ENCODE assay signal across 11 cellular contexts in genomic region chr6:160972111-160972510, GRCh38. TPM values are rescaled to one million over a fixed set of nuclear protein-coding genes. Genes with fewer than 3 reads are reported as not detected.
A peak's percentile ranks its signal among the peaks of the same experiment; 100 is the strongest.
DNase-seq lines count a peak whose midpoint lies in the region; ATAC-seq and TF ChIP-seq lines count a peak whose summit lies in the region.
"Had no signal": no experiment of that assay in that cellular context is flagged by ENCODE, and none has a peak within 500 bp of the region (broad histone marks: within the 10 kb centered on the region; RNA-seq: fewer than 3 reads in every experiment).

No MANE protein-coding gene starts in this region.

- no peak overlapping the region for H3K4ac ChIP-seq in mesenchymal stem cell (ENCODE audit: low read depth in 1 of 2, low read length in 2 of 2)

- TF ChIP-seq POLR2A in gastrocnemius medialis (IDR thresholded peaks at IDR 0.05) = no peak

- H3K4me3 ChIP-seq in RWPE2 (ENCODE audit: severe bottlenecking) (no peak overlapping the region), mesenchymal stem cell (ENCODE audit: insufficient read depth in 1 of 2, low read depth in 1 of 2, low read length in 2 of 2) (peak overlapping the region in 1 of 2 experiments; percentile 8), gastrocnemius medialis (no peak overlapping the region)

- DNase-seq in RWPE2 (ENCODE audit: low spot score) = no peak
- DNase-seq in mesenchymal stem cell = peak; percentile 75
- no peak for DNase-seq in caudate nucleus (lab: John Stamatoyannopoulos, UW)
- DNase-seq in NCI-H2227 (lab: John Stamatoyannopoulos, UW; ENCODE audit: unreplicated experiment) = no peak
- DNase-seq in stimulated activated CD4-positive, alpha-beta T cell treated with anti-CD3 and anti-CD28 coated beads, Interleukin-2, amount 100 ng/mL, for 24 hours = no peak
- no peak for DNase-seq in gastrocnemius medialis
- DNase-seq: naive B cell; NCI-H1436; stimulated activated naive CD4-positive, alpha-beta T cell treated with Interleukin-2 at 50 U/mL for 16 hours had no signal

- no peak overlapping the region for H2BK5ac ChIP-seq in mesenchymal stem cell (ENCODE audit: low read depth, low read length, poor library complexity, severe bottlenecking)

- H3K36me3 ChIP-seq in RWPE2 (ENCODE audit: low read depth) = no peaks in the 10 kb centered on the region
- no peaks in the 10 kb centered on the region for H3K36me3 ChIP-seq in mesenchymal stem cell (ENCODE audit: control insufficient read depth in 1 of 2, insufficient read depth in 2 of 2, low read depth in 1 of 2, low read length in 2 of 2)
- H3K36me3 ChIP-seq in gastrocnemius medialis = no peaks in the 10 kb centered on the region

- H3K4me2 ChIP-seq in mesenchymal stem cell (ENCODE audit: low read length, poor library complexity, severe bottlenecking) = no peak overlapping the region

- H3K27ac ChIP-seq in RWPE2 (ENCODE audit: poor library complexity, severe bottlenecking) = peak overlapping the region; percentile 20
- no peak overlapping the region for H3K27ac ChIP-seq in mesenchymal stem cell (ENCODE audit: low read length, poor library complexity, severe bottlenecking)
- H3K27ac ChIP-seq in caudate nucleus (ENCODE audit: low read depth, low read length) = no peak overlapping the region
- H3K27ac ChIP-seq in gastrocnemius medialis = no peak overlapping the region

- no peak overlapping the region for H2BK120ac ChIP-seq in mesenchymal stem cell (ENCODE audit: low read depth, low read length)

- peak overlapping the region; percentile 84 for H3K9ac ChIP-seq in mesenchymal stem cell (ENCODE audit: low read length)

- ATAC-seq in GM18519 (IDR thresholded peaks at IDR 0.05; ENCODE audit: low FRiP score, unreplicated experiment) (peak; percentile 67), HG02884 (IDR thresholded peaks at IDR 0.05; ENCODE audit: unreplicated experiment) (peak; percentile 65), RWPE2 (ENCODE audit: low read depth) (peak; percentile 85), gastrocnemius medialis (no peak)

- no peaks in the 10 kb centered on the region for H3K79me1 ChIP-seq in mesenchymal stem cell (replicated peaks; ENCODE audit: low read length, poor library complexity, severe bottlenecking)

- H2BK12ac ChIP-seq in mesenchymal stem cell (ENCODE audit: low read length in 2 of 2) = no peak overlapping the region

- in situ Hi-C loops in gastrocnemius medialis (cut with MboI; ENCODE audit: low sequenced_read_pairs in 4 of 4) = no loop called here

- no peaks in the 10 kb centered on the region for H3K9me3 ChIP-seq in RWPE2 (ENCODE audit: severe bottlenecking)
- H3K9me3 ChIP-seq in mesenchymal stem cell (ENCODE audit: control insufficient read depth, low read length) = no peaks in the 10 kb centered on the region
- no peaks in the 10 kb centered on the region for H3K9me3 ChIP-seq in gastrocnemius medialis

- no peak overlapping the region for H2BK15ac ChIP-seq in mesenchymal stem cell (ENCODE audit: low read depth, poor library complexity, severe bottlenecking)

- no peak overlapping the region for H2AFZ ChIP-seq in mesenchymal stem cell (ENCODE audit: low read depth, low read length)

- H3K14ac ChIP-seq in mesenchymal stem cell (ENCODE audit: low read length in 2 of 2) = no peak overlapping the region

- H3K23ac ChIP-seq in mesenchymal stem cell (ENCODE audit: low read length in 2 of 2) = no peak overlapping the region

- no peak overlapping the region for H3K18ac ChIP-seq in mesenchymal stem cell (ENCODE audit: low read depth in 1 of 2, low read length in 2 of 2)

- H3K4me1 ChIP-seq in RWPE2 (ENCODE audit: insufficient read depth, poor library complexity, severe bottlenecking) = peaks cover 8% of the 10 kb centered on the region
- H3K4me1 ChIP-seq in mesenchymal stem cell (ENCODE audit: control insufficient read depth, insufficient read depth, low read depth, low read length) = peaks cover 9% of the 10 kb centered on the region
- no peaks in the 10 kb centered on the region for H3K4me1 ChIP-seq in gastrocnemius medialis

- 25% methylated on average over 1 of the region's 3 CpGs for WGBS in mesenchymal stem cell

- intact Hi-C loops in gastrocnemius medialis (cut with DNase I; ENCODE audit: low total_unique reads) = no loop called here

- no peak overlapping the region for H2AK5ac ChIP-seq in mesenchymal stem cell (ENCODE audit: low read length, severe bottlenecking)

- no peak overlapping the region for H4K8ac ChIP-seq in mesenchymal stem cell (ENCODE audit: low read length)

- no peak overlapping the region for H4K91ac ChIP-seq in mesenchymal stem cell (ENCODE audit: low read length)

- H3K27me3 ChIP-seq in RWPE2 (ENCODE audit: insufficient read depth, poor library complexity, severe bottlenecking) (no peaks in the 10 kb centered on the region), mesenchymal stem cell (ENCODE audit: control insufficient read depth in 1 of 2, insufficient read depth in 1 of 2, low read length in 2 of 2) (no peaks in the 10 kb centered on the region), gastrocnemius medialis (no peaks in the 10 kb centered on the region)

- TF ChIP-seq CTCF in RWPE2 (IDR thresholded peaks at IDR 0.05; ENCODE audit: poor library complexity, severe bottlenecking) (no peak), gastrocnemius medialis (IDR thresholded peaks at IDR 0.05 in 4 of 5, conservative IDR thresholded peaks at IDR 0.05 in 1 of 5) (no peak)

RNA-seq across cellular contexts. Expression of gene MAP3K4, which starts 19.5 kb away (rescaled TPM):
- polyA plus RNA-seq in mesenchymal stem cell (2013, experiment 1 of 2) = 10.3 TPM
- 8.7 TPM for polyA plus RNA-seq in mesenchymal stem cell (2013, experiment 2 of 2)
- total RNA-seq in gastrocnemius medialis = 10 to 100 TPM; 17.4 to 28.1 (median 23.6) TPM

Comparison
In these comparisons a context has a peak if more than half of its experiments do, and no peak if none do; other contexts are left out.
1. ATAC-seq: peak in GM18519 (single experiment), HG02884 (single experiment) and RWPE2 (single experiment); none in gastrocnemius medialis (0 of 2).